Comparison of ENCODE assay signal across 8 cellular contexts in genomic region chr12:40946612-40947194, GRCh38.
DNase-seq lines count a peak whose midpoint lies in the region; ATAC-seq and TF ChIP-seq lines count a peak whose summit lies in the region.

No MANE protein-coding gene starts in this region.

- H3K36me3 ChIP-seq in DOHH2 (ENCODE audit: control insufficient read depth, low read length) (no peaks in the 10 kb centered on the region), RWPE2 (ENCODE audit: low read depth) (no peaks in the 10 kb centered on the region), spleen (no peaks in the 10 kb centered on the region)

- no peak for ATAC-seq in RWPE2 (ENCODE audit: low read depth)

- peak; percentile 43 for TF ChIP-seq CTCF in DOHH2 (IDR thresholded peaks at IDR 0.05; ENCODE audit: low read depth, low read length, poor library complexity, severe bottlenecking)
- peak; percentile 79 for TF ChIP-seq CTCF in RWPE2 (IDR thresholded peaks at IDR 0.05; ENCODE audit: poor library complexity, severe bottlenecking)
- peak; percentile 58 for TF ChIP-seq CTCF in fibroblast of villous mesenchyme (IDR thresholded peaks at IDR 0.05; ENCODE audit: insufficient read depth, low read depth, low read length)
- TF ChIP-seq CTCF in spleen (IDR thresholded peaks at IDR 0.05 in 8 of 11, conservative IDR thresholded peaks at IDR 0.05 in 3 of 11) = peak; percentile 34 to 69 (median 65)

- no peaks in the 10 kb centered on the region for H4K20me1 ChIP-seq in DOHH2 (ENCODE audit: control insufficient read depth, insufficient read depth, low read depth, low read length)

- no peaks in the 10 kb centered on the region for H3K4me1 ChIP-seq in DOHH2 (ENCODE audit: control insufficient read depth, low read length)
- no peaks in the 10 kb centered on the region for H3K4me1 ChIP-seq in RWPE2 (ENCODE audit: insufficient read depth, poor library complexity, severe bottlenecking)
- H3K4me1 ChIP-seq in spleen = no peaks in the 10 kb centered on the region

- H3K27me3 ChIP-seq in DOHH2 (ENCODE audit: control insufficient read depth, low read length) (no peaks in the 10 kb centered on the region), RWPE2 (ENCODE audit: insufficient read depth, poor library complexity, severe bottlenecking) (peaks cover 6% of the 10 kb centered on the region), spleen (replicated peaks in 1 of 7) (no peaks in the 10 kb centered on the region)

- TF ChIP-seq POLR2A in spleen (IDR thresholded peaks at IDR 0.05) = no peak

- no peaks in the 10 kb centered on the region for H3K9me3 ChIP-seq in DOHH2 (ENCODE audit: control insufficient read depth, insufficient read depth, low read length)
- no peaks in the 10 kb centered on the region for H3K9me3 ChIP-seq in RWPE2 (ENCODE audit: severe bottlenecking)
- no peaks in the 10 kb centered on the region for H3K9me3 ChIP-seq in spleen

- 3 to 7% (median 3%) methylated on average over 1 of the region's 1 CpG for WGBS in spleen, 5 donors

- no peaks in the 10 kb centered on the region for H3F3A ChIP-seq in DOHH2 (ENCODE audit: control insufficient read depth, insufficient read depth)

- H3K4me3 ChIP-seq in DOHH2 (ENCODE audit: low read length) (no peak overlapping the region), RWPE2 (ENCODE audit: severe bottlenecking) (no peak overlapping the region), fibroblast of villous mesenchyme (ENCODE audit: low read depth, low read length) (no peak overlapping the region), spleen (no peak overlapping the region)

- no peak overlapping the region for H3K27ac ChIP-seq in DOHH2 (ENCODE audit: low read depth, low read length)
- H3K27ac ChIP-seq in RWPE2 (ENCODE audit: poor library complexity, severe bottlenecking) = no peak overlapping the region
- no peak overlapping the region for H3K27ac ChIP-seq in spleen

- no peaks in the 10 kb centered on the region for H3K9me2 ChIP-seq in DOHH2 (replicated peaks; ENCODE audit: control insufficient read depth, low read length)

- H3K79me2 ChIP-seq in DOHH2 (ENCODE audit: control insufficient read depth, low read length) = no peaks in the 10 kb centered on the region

- DNase-seq in HT-29 (ENCODE audit: low spot score) = peak; percentile 24
- no peak for DNase-seq in RWPE2 (ENCODE audit: low spot score)
- peak; percentile 48 for DNase-seq in fibroblast of villous mesenchyme (ENCODE audit: low read depth)
- DNase-seq in spleen = no peak
- DNase-seq in KG1 (lab: John Stamatoyannopoulos, UW) = no peak
- DNase-seq in retina = no peak
- no peak for DNase-seq in activated CD4-positive, alpha-beta T cell treated with anti-CD3 and anti-CD28 coated beads, Interleukin-2, amount 50 U/mL, for 48 hours

- intact Hi-C loops in spleen (cut with DNase I; ENCODE audit: low total_unique reads) = no loop called here

- no peak overlapping the region for H3K4me2 ChIP-seq in DOHH2 (ENCODE audit: low read length)

Comparison
In these comparisons a context has a peak if more than half of its experiments do, and no peak if none do; other contexts are left out.
1. DNase-seq: peak in HT-29 (single experiment) and fibroblast of villous mesenchyme (single experiment); none in RWPE2 (single experiment), spleen (single experiment), KG1 (single experiment), retina (single experiment) and activated CD4-positive, alpha-beta T cell treated with anti-CD3 and anti-CD28 coated beads, Interleukin-2, amount 50 U/mL, for 48 hours (0 of 2).
2. Peak in every context shown above with its lines, with median percentiles within 50 percentile points of each other: CTCF ChIP-seq.